Comparison of ENCODE assay signal across 1 cellular context in the genomic region with DNA sequence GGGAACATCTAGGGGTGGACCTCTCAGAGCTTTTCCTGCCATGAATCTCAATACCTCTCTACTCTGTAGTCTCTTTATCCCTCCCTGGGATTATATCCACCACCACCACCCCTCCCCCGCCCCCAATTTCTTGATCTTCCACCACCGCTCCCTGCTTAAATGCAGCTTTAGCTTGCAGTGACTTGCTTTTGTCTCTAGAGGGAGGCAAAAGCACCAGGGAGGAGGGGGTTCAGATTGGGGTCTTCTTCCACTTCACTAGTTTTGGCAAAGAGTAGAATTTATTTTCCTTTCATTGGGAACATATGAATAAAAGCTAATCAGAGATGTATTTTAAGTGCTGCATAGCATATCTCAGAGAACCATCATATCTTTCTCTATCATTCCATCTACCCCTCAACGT.
A peak's percentile ranks its signal among the peaks of the same experiment; 100 is the strongest.
TF ChIP-seq lines count a peak whose summit lies in the region.

No MANE protein-coding gene starts in this region.

TF ChIP-seq in K562, 482 proteins besides CTCF, POLR2A, EP300 and RAD21:
- TF ChIP-seq ZNF224 (CRISPR knock-in tag; IDR thresholded peaks at IDR 0.05), result no peak
- TF ChIP-seq, protein P1, sequence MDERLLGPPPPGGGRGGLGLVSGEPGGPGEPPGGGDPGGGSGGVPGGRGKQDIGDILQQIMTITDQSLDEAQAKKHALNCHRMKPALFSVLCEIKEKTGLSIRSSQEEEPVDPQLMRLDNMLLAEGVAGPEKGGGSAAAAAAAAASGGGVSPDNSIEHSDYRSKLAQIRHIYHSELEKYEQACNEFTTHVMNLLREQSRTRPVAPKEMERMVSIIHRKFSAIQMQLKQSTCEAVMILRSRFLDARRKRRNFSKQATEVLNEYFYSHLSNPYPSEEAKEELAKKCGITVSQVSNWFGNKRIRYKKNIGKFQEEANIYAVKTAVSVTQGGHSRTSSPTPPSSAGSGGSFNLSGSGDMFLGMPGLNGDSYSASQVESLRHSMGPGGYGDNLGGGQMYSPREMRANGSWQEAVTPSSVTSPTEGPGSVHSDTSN (CRISPR knock-in tag; IDR thresholded peaks at IDR 0.05; ENCODE audit: low read depth), result no peak
- TF ChIP-seq, protein P1 (tag; conservative IDR thresholded peaks at IDR 0.05; ENCODE audit: low read depth), result no peak
- TF ChIP-seq ZBTB7A (IDR thresholded peaks at IDR 0.05; ENCODE audit: borderline replicate concordance, control insufficient read depth, low read depth, low read length), result peak; percentile 55; the same call in 1 of the 2 replicates
- TF ChIP-seq NBN (IDR thresholded peaks at IDR 0.05; ENCODE audit: low read depth), result no peak
- no peak for TF ChIP-seq KDM5B (IDR thresholded peaks at IDR 0.05; ENCODE audit: insufficient replicate concordance, low read depth, low read length)
- TF ChIP-seq CEBPB (tag; IDR thresholded peaks at IDR 0.05), result no peak
- TF ChIP-seq, protein P2, sequence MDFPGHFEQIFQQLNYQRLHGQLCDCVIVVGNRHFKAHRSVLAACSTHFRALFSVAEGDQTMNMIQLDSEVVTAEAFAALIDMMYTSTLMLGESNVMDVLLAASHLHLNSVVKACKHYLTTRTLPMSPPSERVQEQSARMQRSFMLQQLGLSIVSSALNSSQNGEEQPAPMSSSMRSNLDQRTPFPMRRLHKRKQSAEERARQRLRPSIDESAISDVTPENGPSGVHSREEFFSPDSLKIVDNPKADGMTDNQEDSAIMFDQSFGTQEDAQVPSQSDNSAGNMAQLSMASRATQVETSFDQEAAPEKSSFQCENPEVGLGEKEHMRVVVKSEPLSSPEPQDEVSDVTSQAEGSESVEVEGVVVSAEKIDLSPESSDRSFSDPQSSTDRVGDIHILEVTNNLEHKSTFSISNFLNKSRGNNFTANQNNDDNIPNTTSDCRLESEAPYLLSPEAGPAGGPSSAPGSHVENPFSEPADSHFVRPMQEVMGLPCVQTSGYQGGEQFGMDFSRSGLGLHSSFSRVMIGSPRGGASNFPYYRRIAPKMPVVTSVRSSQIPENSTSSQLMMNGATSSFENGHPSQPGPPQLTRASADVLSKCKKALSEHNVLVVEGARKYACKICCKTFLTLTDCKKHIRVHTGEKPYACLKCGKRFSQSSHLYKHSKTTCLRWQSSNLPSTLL (IDR thresholded peaks at IDR 0.05), result no peak
- TF ChIP-seq KLF6 (CRISPR knock-in tag; IDR thresholded peaks at IDR 0.05; ENCODE audit: borderline replicate concordance), result no peak
- no peak for TF ChIP-seq LCOR (CRISPR knock-in tag; IDR thresholded peaks at IDR 0.05)
TF ChIP-seq in K562: peak in this region for 1.
